ENCODE assay signal across 1 cellular context in genomic region chr5:134139891-134140469, GRCh38.
TF ChIP-seq lines count a peak whose summit lies in the region.

No MANE protein-coding gene starts in this region.

TF ChIP-seq in HepG2, 621 proteins besides CTCF, POLR2A, EP300 and RAD21:
- no peak for TF ChIP-seq PITX1 (CRISPR knock-in tag; IDR thresholded peaks at IDR 0.05)
- TF ChIP-seq RBM22 (optimal IDR thresholded peaks at IDR 0.05; ENCODE audit: low read length) = peak; percentile 7
- no peak for TF ChIP-seq BATF2 (CRISPR knock-in tag; IDR thresholded peaks at IDR 0.05)
